ENCODE assay signal across 15 cellular contexts in genomic region chr15:98154863-98155262, GRCh38.
DNase-seq lines count a peak whose midpoint lies in the region; ATAC-seq and TF ChIP-seq lines count a peak whose summit lies in the region.
"Had no signal": no experiment of that assay in that cellular context is flagged by ENCODE, and none has a peak within 500 bp of the region (broad histone marks: within the 10 kb centered on the region; RNA-seq: fewer than 3 reads in every experiment).

No MANE protein-coding gene starts in this region.

- dilution Hi-C loops in IMR-90 (cut with HindIII; ENCODE audit: low sequenced_read_pairs, unreplicated experiment) = no loop called here

- no peak overlapping the region for H4K5ac ChIP-seq in IMR-90 (ENCODE audit: low read depth, low read length)

- no peak overlapping the region for H2BK15ac ChIP-seq in IMR-90 (ENCODE audit: low read depth, low read length)

- peak overlapping the region; percentile 34; the same call in 1 of the 2 replicates for H3K9ac ChIP-seq in BLaER1
- no peak overlapping the region for H3K9ac ChIP-seq in IMR-90 (ENCODE audit: low read depth, low read length)
- H3K9ac ChIP-seq in Karpas-422 (ENCODE audit: low read length) = no peak overlapping the region

- H3K23ac ChIP-seq in IMR-90 (ENCODE audit: low read depth, low read length) = no peak overlapping the region

- DNase-seq in IMR-90 (peak; percentile 0), MCF 10A (ENCODE audit: unreplicated experiment) (peak; percentile 84), kidney tubule cell (ENCODE audit: low spot score) (peak; percentile 92), AML-193 (lab: John Stamatoyannopoulos, UW) (no peak), NCI-H146 (lab: John Stamatoyannopoulos, UW) (no peak), Karpas-422 (no peak)
- DNase-seq: activated CD8-positive, alpha-beta memory T cell treated with anti-CD3 and anti-CD28 coated beads for 24 hours; activated naive CD4-positive, alpha-beta T cell treated with anti-CD3 and anti-CD28 coated beads, Interleukin-2, amount 10 ng/mL, durations not matched to agents 7 days and 5 days; CD4-positive, CD25-positive, alpha-beta regulatory T cell; occipital lobe had no signal

- H3K4me3 ChIP-seq in BLaER1 = no peak overlapping the region
- H3K4me3 ChIP-seq in IMR-90 (ENCODE audit: insufficient read depth, low read depth, low read length) = no peak overlapping the region
- no peak overlapping the region for H3K4me3 ChIP-seq in Karpas-422 (ENCODE audit: low read length)
- H3K4me3 ChIP-seq: HAP-1, K562 had no signal

- H3K79me2 ChIP-seq in Karpas-422 (ENCODE audit: low read length) = no peaks in the 10 kb centered on the region

- H3K36me3 ChIP-seq in BLaER1 = peaks cover 15% of the 10 kb centered on the region
- no peaks in the 10 kb centered on the region for H3K36me3 ChIP-seq in IMR-90 (ENCODE audit: control insufficient read depth, insufficient read depth, low read length)
- H3K36me3 ChIP-seq in Karpas-422 (ENCODE audit: insufficient read depth, low read length) = no peaks in the 10 kb centered on the region
- H3K36me3 ChIP-seq: HAP-1 had no signal

- no peaks in the 10 kb centered on the region for H3K9me2 ChIP-seq in Karpas-422 (replicated peaks; ENCODE audit: insufficient read depth, low read length)

- no peaks in the 10 kb centered on the region for H3K36me3 Mint-ChIP-seq in MCF 10A (ENCODE audit: insufficient read depth, unreplicated experiment)
- H3K36me3 Mint-ChIP-seq: activated naive CD4-positive, alpha-beta T cell treated with anti-CD3 and anti-CD28 coated beads, Interleukin-2, amount 10 ng/mL, durations not matched to agents 7 days and 5 days; CD4-positive, CD25-positive, alpha-beta regulatory T cell had no signal

- TF ChIP-seq CTCF in IMR-90 (conservative IDR thresholded peaks at IDR 0.05; ENCODE audit: low read depth, low read length) (no peak), MCF 10A (IDR thresholded peaks at IDR 0.05; ENCODE audit: unreplicated experiment) (no peak)

- H3K56ac ChIP-seq in IMR-90 (ENCODE audit: extremely low read depth, insufficient read depth, low read length) = no peak overlapping the region

- no TSS peak for BruUV-seq in IMR-90 (replicated peaks; lab: Mats Ljungman, UMichigan)
- no TSS peak for BruUV-seq in MCF 10A (replicated peaks; lab: Mats Ljungman, UMichigan)

- H3K4me3 Mint-ChIP-seq in MCF 10A (ENCODE audit: unreplicated experiment) = peak overlapping the region; percentile 2
- H3K4me3 Mint-ChIP-seq: activated naive CD4-positive, alpha-beta T cell treated with anti-CD3 and anti-CD28 coated beads, Interleukin-2, amount 10 ng/mL, durations not matched to agents 7 days and 5 days; CD4-positive, CD25-positive, alpha-beta regulatory T cell; T-helper 2 cell treated with Interferon-gamma antibody and Interleukin-4, amounts not matched to agents 5 μg/mL and 100 μg/mL, for 36 hours had no signal

- H3K4me2 ChIP-seq in BLaER1 (peak overlapping the region; percentile 52), IMR-90 (ENCODE audit: low read depth, low read length) (no peak overlapping the region), Karpas-422 (ENCODE audit: low read depth, low read length, poor library complexity, severe bottlenecking) (no peak overlapping the region)

- CTCF ChIA-PET in IMR-90 (lab: Yijun Ruan, JAX) (no interaction called here), MCF 10A (lab: Yijun Ruan, JAX) (interaction anchor here (0.5 to 0.9 kb wide), 2 partner anchors 23 to 188 kb away, joined by 3 to 4 read pairs; no protein-coding TSS in a partner anchor)

- H3K27me3 ChIP-seq in BLaER1 (no peaks in the 10 kb centered on the region), IMR-90 (ENCODE audit: control insufficient read depth, insufficient read depth, low read length) (no peaks in the 10 kb centered on the region), Karpas-422 (ENCODE audit: low read length) (no peaks in the 10 kb centered on the region)

- no peak overlapping the region for H3K4ac ChIP-seq in IMR-90 (ENCODE audit: low read depth, low read length)

- no peak overlapping the region for H3K14ac ChIP-seq in IMR-90 (replicated peaks; ENCODE audit: low read depth, low read length)

- H3K4me1 Mint-ChIP-seq in MCF 10A (ENCODE audit: insufficient read depth, unreplicated experiment) = peaks cover 24% of the 10 kb centered on the region

- H4K91ac ChIP-seq in IMR-90 (ENCODE audit: insufficient read depth, low read depth, low read length) = no peak overlapping the region

- no peak overlapping the region for H2BK20ac ChIP-seq in IMR-90 (ENCODE audit: low read depth, low read length)

- TF ChIP-seq RAD21 in IMR-90 (IDR thresholded peaks at IDR 0.05; ENCODE audit: low read length) = no peak

- H3K4me1 ChIP-seq in BLaER1 = peaks cover 90% of the 10 kb centered on the region
- H3K4me1 ChIP-seq in IMR-90 (ENCODE audit: control insufficient read depth, insufficient read depth, low read length) = no peaks in the 10 kb centered on the region
- peaks cover 5% of the 10 kb centered on the region for H3K4me1 ChIP-seq in Karpas-422 (ENCODE audit: low read length)
- H3K4me1 ChIP-seq: HAP-1 had no signal

- H2AK9ac ChIP-seq in IMR-90 (replicated peaks; ENCODE audit: low read depth, low read length, poor library complexity) = no peak overlapping the region

- H2AFZ ChIP-seq in IMR-90 (replicated peaks; ENCODE audit: low read length, poor library complexity) (no peak overlapping the region), Karpas-422 (ENCODE audit: low read length) (no peak overlapping the region)

- H3K18ac ChIP-seq in IMR-90 (ENCODE audit: low read depth, low read length) = no peak overlapping the region

- WGBS in IMR-90 (ENCODE audit: extremely low coverage in 2 of 2, insufficient read length in 1 of 2), 2 experiments = 0% methylated on average over 1 of the region's 4 CpGs; no CpG with 5 or more reads in 1 of the 2 experiments

- H2AK5ac ChIP-seq in IMR-90 (ENCODE audit: low read depth, low read length) = no peak overlapping the region

- no peak overlapping the region for H2BK5ac ChIP-seq in IMR-90 (ENCODE audit: low read depth, low read length, poor library complexity, severe bottlenecking)

- in situ Hi-C loops in IMR-90 (cut with MboI; ENCODE audit: low sequenced_read_pairs) = no loop called here

- no peaks in the 10 kb centered on the region for H4K20me1 ChIP-seq in BLaER1
- no peaks in the 10 kb centered on the region for H4K20me1 ChIP-seq in IMR-90 (ENCODE audit: insufficient read depth, low read length)
- H4K20me1 ChIP-seq in Karpas-422 (ENCODE audit: insufficient read depth, low read depth, low read length) = no peaks in the 10 kb centered on the region

- ATAC-seq in IMR-90 (ENCODE audit: low read depth) = no peak
- no peak for ATAC-seq in GM21576 (IDR thresholded peaks at IDR 0.05; ENCODE audit: unreplicated experiment)
- ATAC-seq: K562 had no signal

- no peak overlapping the region for H4K8ac ChIP-seq in IMR-90 (ENCODE audit: low read depth in 2 of 2, low read length in 2 of 2)

- H3K27ac ChIP-seq in BLaER1 (peak overlapping the region; percentile 99), IMR-90 (ENCODE audit: insufficient read depth, low read length) (no peak overlapping the region), Karpas-422 (ENCODE audit: low read length) (no peak overlapping the region)

- H3K27ac Mint-ChIP-seq in MCF 10A (ENCODE audit: low read depth, unreplicated experiment) = peak overlapping the region; percentile 50
- H3K27ac Mint-ChIP-seq: activated naive CD4-positive, alpha-beta T cell treated with anti-CD3 and anti-CD28 coated beads, Interleukin-2, amount 10 ng/mL, durations not matched to agents 7 days and 5 days; CD4-positive, CD25-positive, alpha-beta regulatory T cell; T-helper 2 cell treated with Interferon-gamma antibody and Interleukin-4, amounts not matched to agents 5 μg/mL and 100 μg/mL, for 36 hours had no signal

- POLR2A ChIA-PET in IMR-90 (lab: Charles Lee; ENCODE audit: unreplicated experiment) = no interaction called here
- POLR2A ChIA-PET in MCF 10A (lab: Yijun Ruan, JAX) = interaction anchor here (0.5 to 2.1 kb wide), 5 partner anchors 11 to 736 kb away, joined by 3 to 6 read pairs (median 3); no protein-coding TSS in a partner anchor

- H3K9me3 ChIP-seq in BLaER1 (peaks cover 43% of the 10 kb centered on the region), IMR-90 (ENCODE audit: control insufficient read depth, insufficient read depth, low read length) (peaks cover 9% of the 10 kb centered on the region), Karpas-422 (ENCODE audit: low read length) (peaks cover 4% of the 10 kb centered on the region; the same call in 1 of the 2 replicates)
- H3K9me3 ChIP-seq: HAP-1 had no signal

- no peak for TF ChIP-seq POLR2A in IMR-90 (IDR thresholded peaks at IDR 0.05; ENCODE audit: low read depth, low read length)

- no peak overlapping the region for H2BK120ac ChIP-seq in IMR-90 (ENCODE audit: low read depth, low read length)

- H3K9me3 Mint-ChIP-seq in MCF 10A (ENCODE audit: unreplicated experiment) = no peaks in the 10 kb centered on the region
- H3K9me3 Mint-ChIP-seq: activated naive CD4-positive, alpha-beta T cell treated with anti-CD3 and anti-CD28 coated beads, Interleukin-2, amount 10 ng/mL, durations not matched to agents 7 days and 5 days had no signal

- H3K79me1 ChIP-seq in IMR-90 (ENCODE audit: low read depth in 1 of 2, low read length in 2 of 2) = no peaks in the 10 kb centered on the region

- intact Hi-C loops in IMR-90 (cut with micrococcal nuclease) = no loop called here
- intact Hi-C loops in MCF 10A (cut with micrococcal nuclease) = no loop called here

- H3K27me3 Mint-ChIP-seq in MCF 10A (ENCODE audit: insufficient read depth, unreplicated experiment) = no peaks in the 10 kb centered on the region

- H3K9me1 ChIP-seq in IMR-90 (ENCODE audit: insufficient read depth, low read length) = no peaks in the 10 kb centered on the region

TF ChIP-seq in IMR-90, 13 proteins besides CTCF, POLR2A, EP300 and RAD21 (continues in another document):
- TF ChIP-seq MXI1 (IDR thresholded peaks at IDR 0.05; ENCODE audit: borderline replicate concordance, low read depth, low read length) (no peak), MAFK (IDR thresholded peaks at IDR 0.05; ENCODE audit: low read depth, low read length) (no peak), RCOR1 (IDR thresholded peaks at IDR 0.05; ENCODE audit: insufficient replicate concordance, low read length) (no peak), CEBPB (IDR thresholded peaks at IDR 0.05; ENCODE audit: low read depth, low read length) (no peak), FOS (IDR thresholded peaks at IDR 0.05; ENCODE audit: low read depth, low read length) (no peak), BHLHE40 (IDR thresholded peaks at IDR 0.05; ENCODE audit: low read depth, low read length) (no peak), SMC3 (IDR thresholded peaks at IDR 0.05; ENCODE audit: low read depth, low read length) (no peak), RFX5 (IDR thresholded peaks at IDR 0.05; ENCODE audit: low read depth, low read length) (no peak)
- TF ChIP-seq, protein P1, sequence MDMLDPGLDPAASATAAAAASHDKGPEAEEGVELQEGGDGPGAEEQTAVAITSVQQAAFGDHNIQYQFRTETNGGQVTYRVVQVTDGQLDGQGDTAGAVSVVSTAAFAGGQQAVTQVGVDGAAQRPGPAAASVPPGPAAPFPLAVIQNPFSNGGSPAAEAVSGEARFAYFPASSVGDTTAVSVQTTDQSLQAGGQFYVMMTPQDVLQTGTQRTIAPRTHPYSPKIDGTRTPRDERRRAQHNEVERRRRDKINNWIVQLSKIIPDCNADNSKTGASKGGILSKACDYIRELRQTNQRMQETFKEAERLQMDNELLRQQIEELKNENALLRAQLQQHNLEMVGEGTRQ (IDR thresholded peaks at IDR 0.05; ENCODE audit: low read depth, low read length) = no peak

Comparison
In these comparisons a context has a peak if more than half of its experiments do, and no peak if none do; other contexts are left out.
1. DNase-seq: peak in IMR-90 (single experiment), MCF 10A (single experiment) and kidney tubule cell (single experiment); none in AML-193 (0 of 2), NCI-H146 (single experiment) and Karpas-422 (single experiment).